ENCODE assay signal across 10 cellular contexts in genomic region chr10:49114718-49115014, GRCh38. TPM values are rescaled to one million over a fixed set of nuclear protein-coding genes. Genes with fewer than 3 reads are reported as not detected.
A peak's percentile ranks its signal among the peaks of the same experiment; 100 is the strongest.
DNase-seq lines count a peak whose midpoint lies in the region; ATAC-seq and TF ChIP-seq lines count a peak whose summit lies in the region.
"Had no signal": no experiment of that assay in that cellular context is flagged by ENCODE, and none has a peak within 500 bp of the region (broad histone marks: within the 10 kb centered on the region; RNA-seq: fewer than 3 reads in every experiment).

No MANE protein-coding gene starts in this region.

- H3K4me1 ChIP-seq in CD4-positive, alpha-beta memory T cell (ENCODE audit: insufficient read depth, low read length) = no peaks in the 10 kb centered on the region
- H3K4me1 ChIP-seq in left ventricle myocardium inferior (peaks cover 65% of the 10 kb centered on the region), prostate gland (replicated peaks) (no peaks in the 10 kb centered on the region)

- no peak for DNase-seq in CD4-positive, alpha-beta memory T cell
- DNase-seq in left ventricle myocardium inferior = no peak
- DNase-seq in prostate gland (ENCODE audit: low spot score) = no peak
- no peak for DNase-seq in activated gamma-delta T cell treated with Interleukin-2 at 50 U/mL for 16 hours
- no peak for DNase-seq in NK-92 (lab: John Stamatoyannopoulos, UW; ENCODE audit: unreplicated experiment)
- DNase-seq in G401 (ENCODE audit: low spot score) = no peak
- DNase-seq: NCI-H1694 had no signal

- intact Hi-C loops in CD4-positive, alpha-beta memory T cell (cut with micrococcal nuclease) = no loop called here
- intact Hi-C loops in left ventricle myocardium inferior (cut with micrococcal nuclease) (no loop called here), prostate gland (cut with DNase I) (loop anchor here (5.0 kb wide), 3 partner anchors 102 to 457 kb away; no protein-coding TSS in a partner anchor)

- no peak for TF ChIP-seq POLR2A in prostate gland (IDR thresholded peaks at IDR 0.05)

- TF ChIP-seq CTCF in left ventricle myocardium inferior (IDR thresholded peaks at IDR 0.05; ENCODE audit: borderline replicate concordance) = no peak
- no peak for TF ChIP-seq CTCF in prostate gland (IDR thresholded peaks at IDR 0.05)

- ATAC-seq in activated T-helper 17 cell treated with anti-CD3 and anti-CD28 coated beads, Interleukin-2, amount 50 U/mL, for 72 hours (replicated peaks) = no peak
- no peak for ATAC-seq in HG03025 (IDR thresholded peaks at IDR 0.05; ENCODE audit: low FRiP score, unreplicated experiment)

- no peaks in the 10 kb centered on the region for H3K9me3 ChIP-seq in CD4-positive, alpha-beta memory T cell (ENCODE audit: control insufficient read depth in 1 of 2, low read length in 2 of 2)
- H3K9me3 ChIP-seq in left ventricle myocardium inferior (replicated peaks) = no peaks in the 10 kb centered on the region
- H3K9me3 ChIP-seq in prostate gland = no peaks in the 10 kb centered on the region

- peaks cover 3% of the 10 kb centered on the region for H3K27me3 ChIP-seq in CD4-positive, alpha-beta memory T cell (ENCODE audit: insufficient read depth, low read length)
- H3K27me3 ChIP-seq in left ventricle myocardium inferior (ENCODE audit: low read depth) (no peaks in the 10 kb centered on the region), prostate gland (replicated peaks; ENCODE audit: insufficient read depth) (no peaks in the 10 kb centered on the region)

- CTCF ChIA-PET in CD4-positive, alpha-beta memory T cell (lab: Charles Lee; ENCODE audit: partially characterized antibody) = no interaction called here

- H3K27me3 Mint-ChIP-seq in CD4-positive, alpha-beta memory T cell = peaks cover 13 to 23% of the 10 kb centered on the region in 2 donors
- H3K27me3 Mint-ChIP-seq in activated T-helper 17 cell treated with anti-CD3 and anti-CD28 coated beads, Interleukin-2, amount 50 U/mL, for 72 hours = peaks cover 28% of the 10 kb centered on the region

- H3K4me3 ChIP-seq in CD4-positive, alpha-beta memory T cell (ENCODE audit: low read length in 2 of 2) = no peak overlapping the region
- H3K4me3 ChIP-seq in left ventricle myocardium inferior (peak overlapping the region; percentile 77), prostate gland (peak overlapping the region; percentile 55 to 60)

- no peaks in the 10 kb centered on the region for H3K36me3 Mint-ChIP-seq in CD4-positive, alpha-beta memory T cell
- H3K36me3 Mint-ChIP-seq in activated T-helper 17 cell treated with anti-CD3 and anti-CD28 coated beads, Interleukin-2, amount 50 U/mL, for 72 hours (ENCODE audit: low read depth) = no peaks in the 10 kb centered on the region

- peak overlapping the region in 6 of 8 donors; percentile 21 to 64 (median 40) for H3K4me3 Mint-ChIP-seq in CD4-positive, alpha-beta memory T cell
- peak overlapping the region; percentile 66 for H3K4me3 Mint-ChIP-seq in activated T-helper 17 cell treated with anti-CD3 and anti-CD28 coated beads, Interleukin-2, amount 50 U/mL, for 72 hours

- 17% methylated on average over 9 of the region's 9 CpGs for WGBS in prostate gland

- no peak overlapping the region for H3K27ac Mint-ChIP-seq in CD4-positive, alpha-beta memory T cell
- no peak overlapping the region for H3K27ac Mint-ChIP-seq in activated T-helper 17 cell treated with anti-CD3 and anti-CD28 coated beads, Interleukin-2, amount 50 U/mL, for 72 hours

- in situ Hi-C loops in G401 (cut with HindIII; ENCODE audit: low sequenced_read_pairs) = no loop called here

- POLR2A ChIA-PET in CD4-positive, alpha-beta memory T cell (lab: Charles Lee; ENCODE audit: partially characterized antibody) = no interaction called here

- no peaks in the 10 kb centered on the region for H3K9me3 Mint-ChIP-seq in CD4-positive, alpha-beta memory T cell
- no peaks in the 10 kb centered on the region for H3K9me3 Mint-ChIP-seq in activated T-helper 17 cell treated with anti-CD3 and anti-CD28 coated beads, Interleukin-2, amount 50 U/mL, for 72 hours

- no peak overlapping the region for H3K27ac ChIP-seq in CD4-positive, alpha-beta memory T cell (ENCODE audit: low read depth, low read length)
- peak overlapping the region; percentile 88 for H3K27ac ChIP-seq in left ventricle myocardium inferior (replicated peaks)
- peak overlapping the region; percentile 76 to 81 for H3K27ac ChIP-seq in prostate gland

- no peaks in the 10 kb centered on the region for H3K36me3 ChIP-seq in CD4-positive, alpha-beta memory T cell (ENCODE audit: insufficient read depth, low read length)
- H3K36me3 ChIP-seq in left ventricle myocardium inferior = no peaks in the 10 kb centered on the region
- H3K36me3 ChIP-seq in prostate gland = no peaks in the 10 kb centered on the region

- H3K4me1 Mint-ChIP-seq in CD4-positive, alpha-beta memory T cell = peaks cover 0 to 7% (median 4%) of the 10 kb centered on the region in 4 donors
- no peaks in the 10 kb centered on the region for H3K4me1 Mint-ChIP-seq in activated T-helper 17 cell treated with anti-CD3 and anti-CD28 coated beads, Interleukin-2, amount 50 U/mL, for 72 hours

RNA-seq across cellular contexts. Expression of gene VSTM4, which starts 0.7 kb away (rescaled TPM):
- total RNA-seq in CD4-positive, alpha-beta memory T cell = not detected
- polyA plus RNA-seq in CD4-positive, alpha-beta memory T cell = not detected
- under 1 TPM; 0.06 to 0.13 TPM for total RNA-seq in activated T-helper 17 cell treated with anti-CD3 and anti-CD28 coated beads, Interleukin-2, amount 50 U/mL, for 72 hours
- total RNA-seq in left ventricle myocardium inferior = 21.1 TPM
- total RNA-seq in prostate gland = 10 to 100 TPM in 1 of 2 donors, 1 to 10 TPM in 1; 6.9 to 36.0 TPM
- not detected in 2 replicates for total RNA-seq in G401 (2014; rRNA removed; shearing (Covaris generic))

RNA-seq across cellular contexts. Expression of gene FAM170B, which starts 19.2 kb away (rescaled TPM):
- total RNA-seq in CD4-positive, alpha-beta memory T cell = not detected
- not detected for polyA plus RNA-seq in CD4-positive, alpha-beta memory T cell
- not detected for total RNA-seq in activated T-helper 17 cell treated with anti-CD3 and anti-CD28 coated beads, Interleukin-2, amount 50 U/mL, for 72 hours
- total RNA-seq in left ventricle myocardium inferior = not detected
- total RNA-seq in prostate gland = not detected
- not detected in 2 replicates for total RNA-seq in G401 (2014; rRNA removed; shearing (Covaris generic))
- total RNA-seq: activated CD8-positive, alpha-beta memory T cell treated with anti-CD3 and anti-CD28 coated beads for 36 hours had no signal

Comparison
In these comparisons a context has a peak if more than half of its experiments do, and no peak if none do; other contexts are left out.
1. H3K4me3 ChIP-seq: peak in left ventricle myocardium inferior (single experiment) and prostate gland (2 of 2); none in CD4-positive, alpha-beta memory T cell (0 of 2).